ENCODE assay signal across 22 cellular contexts in genomic region chr4:97866821-97867556, GRCh38.
"Had no signal": no experiment of that assay in that cellular context is flagged by ENCODE, and none has a peak within 500 bp of the region (broad histone marks: within the 10 kb centered on the region; RNA-seq: fewer than 3 reads in every experiment).

No MANE protein-coding gene starts in this region.

- DNase-seq: activated CD4-positive, alpha-beta memory T cell treated with anti-CD3 and anti-CD28 coated beads for 36 hours; activated CD4-positive, alpha-beta T cell treated with anti-CD3 and anti-CD28 coated beads for 36 hours; activated CD8-positive, alpha-beta memory T cell treated with anti-CD3 and anti-CD28 coated beads, Interleukin-2, amount 10 ng/mL, durations not matched to agents 7 days and 5 days; activated effector memory CD4-positive, alpha-beta T cell treated with anti-CD3 and anti-CD28 coated beads, Interleukin-2, amount 50 U/mL, for 16 hours; activated T-cell treated with anti-CD3 and anti-CD28 coated beads, Interleukin-2, amount 50 U/mL, for 24 hours; central memory CD4-positive, alpha-beta T cell; effector memory CD4-positive, alpha-beta T cell; heart left ventricle; immature natural killer cell; left lung; mucosa of descending colon; naive thymus-derived CD8-positive, alpha-beta T cell; posterior cingulate gyrus; right cardiac atrium; stimulated activated CD4-positive, alpha-beta T cell treated with anti-CD3 and anti-CD28 coated beads, Interleukin-4, amount 100 ng/mL, for 4 hours; stimulated activated CD8-positive, alpha-beta memory T cell treated with anti-CD3 and anti-CD28 coated beads, Interleukin-4, amount 100 ng/mL, for 48 hours; stimulated activated naive CD4-positive, alpha-beta T cell treated with Interleukin-2 at 50 U/mL for 16 hours; T-helper 17 cell; trophoblast cell had no signal

- H3K27me3 Mint-ChIP-seq: activated CD4-positive, alpha-beta memory T cell treated with anti-CD3 and anti-CD28 coated beads for 36 hours; activated CD4-positive, alpha-beta T cell treated with anti-CD3 and anti-CD28 coated beads for 36 hours; activated CD8-positive, alpha-beta memory T cell treated with anti-CD3 and anti-CD28 coated beads, Interleukin-2, amount 10 ng/mL, durations not matched to agents 7 days and 5 days; activated T-cell treated with anti-CD3 and anti-CD28 coated beads, Interleukin-2, amount 50 U/mL, for 24 hours; naive thymus-derived CD8-positive, alpha-beta T cell; T-helper 17 cell had no signal

- H3K27ac Mint-ChIP-seq: activated CD4-positive, alpha-beta memory T cell treated with anti-CD3 and anti-CD28 coated beads for 36 hours; activated CD4-positive, alpha-beta T cell treated with anti-CD3 and anti-CD28 coated beads for 36 hours; activated CD8-positive, alpha-beta memory T cell treated with anti-CD3 and anti-CD28 coated beads, Interleukin-2, amount 10 ng/mL, durations not matched to agents 7 days and 5 days; activated naive CD4-positive, alpha-beta T cell treated with anti-CD3 and anti-CD28 coated beads, Interleukin-2, amount 50 U/mL, for 72 hours; activated T-cell treated with anti-CD3 and anti-CD28 coated beads, Interleukin-2, amount 50 U/mL, for 24 hours; brain; immature natural killer cell; naive thymus-derived CD8-positive, alpha-beta T cell; T-helper 17 cell had no signal

- H3K4me3 Mint-ChIP-seq: activated CD4-positive, alpha-beta memory T cell treated with anti-CD3 and anti-CD28 coated beads for 36 hours; activated CD4-positive, alpha-beta T cell treated with anti-CD3 and anti-CD28 coated beads for 36 hours; activated CD8-positive, alpha-beta memory T cell treated with anti-CD3 and anti-CD28 coated beads, Interleukin-2, amount 10 ng/mL, durations not matched to agents 7 days and 5 days; activated T-cell treated with anti-CD3 and anti-CD28 coated beads, Interleukin-2, amount 50 U/mL, for 24 hours; brain; immature natural killer cell; naive thymus-derived CD8-positive, alpha-beta T cell; T-helper 17 cell had no signal

- H3K4me1 Mint-ChIP-seq: activated CD4-positive, alpha-beta T cell treated with anti-CD3 and anti-CD28 coated beads for 36 hours; activated CD8-positive, alpha-beta memory T cell treated with anti-CD3 and anti-CD28 coated beads, Interleukin-2, amount 10 ng/mL, durations not matched to agents 7 days and 5 days; immature natural killer cell; naive thymus-derived CD8-positive, alpha-beta T cell; T-helper 17 cell had no signal

- ATAC-seq: activated CD4-positive, alpha-beta T cell treated with anti-CD3 and anti-CD28 coated beads for 36 hours; activated CD8-positive, alpha-beta memory T cell treated with anti-CD3 and anti-CD28 coated beads, Interleukin-2, amount 10 ng/mL, durations not matched to agents 7 days and 5 days; activated naive CD4-positive, alpha-beta T cell treated with anti-CD3 and anti-CD28 coated beads, Interleukin-2, amount 50 U/mL, for 72 hours; heart left ventricle; left lung; mucosa of descending colon; naive thymus-derived CD8-positive, alpha-beta T cell; right cardiac atrium; T-helper 17 cell had no signal

- H3K36me3 Mint-ChIP-seq: activated CD4-positive, alpha-beta memory T cell treated with anti-CD3 and anti-CD28 coated beads for 36 hours; activated CD8-positive, alpha-beta memory T cell treated with anti-CD3 and anti-CD28 coated beads, Interleukin-2, amount 10 ng/mL, durations not matched to agents 7 days and 5 days; brain; immature natural killer cell had no signal

- H3K4me3 ChIP-seq: heart left ventricle, left lung, mucosa of descending colon, smooth muscle cell had no signal
